1 cellular context compared by ENCODE assay signal in the genomic region with DNA sequence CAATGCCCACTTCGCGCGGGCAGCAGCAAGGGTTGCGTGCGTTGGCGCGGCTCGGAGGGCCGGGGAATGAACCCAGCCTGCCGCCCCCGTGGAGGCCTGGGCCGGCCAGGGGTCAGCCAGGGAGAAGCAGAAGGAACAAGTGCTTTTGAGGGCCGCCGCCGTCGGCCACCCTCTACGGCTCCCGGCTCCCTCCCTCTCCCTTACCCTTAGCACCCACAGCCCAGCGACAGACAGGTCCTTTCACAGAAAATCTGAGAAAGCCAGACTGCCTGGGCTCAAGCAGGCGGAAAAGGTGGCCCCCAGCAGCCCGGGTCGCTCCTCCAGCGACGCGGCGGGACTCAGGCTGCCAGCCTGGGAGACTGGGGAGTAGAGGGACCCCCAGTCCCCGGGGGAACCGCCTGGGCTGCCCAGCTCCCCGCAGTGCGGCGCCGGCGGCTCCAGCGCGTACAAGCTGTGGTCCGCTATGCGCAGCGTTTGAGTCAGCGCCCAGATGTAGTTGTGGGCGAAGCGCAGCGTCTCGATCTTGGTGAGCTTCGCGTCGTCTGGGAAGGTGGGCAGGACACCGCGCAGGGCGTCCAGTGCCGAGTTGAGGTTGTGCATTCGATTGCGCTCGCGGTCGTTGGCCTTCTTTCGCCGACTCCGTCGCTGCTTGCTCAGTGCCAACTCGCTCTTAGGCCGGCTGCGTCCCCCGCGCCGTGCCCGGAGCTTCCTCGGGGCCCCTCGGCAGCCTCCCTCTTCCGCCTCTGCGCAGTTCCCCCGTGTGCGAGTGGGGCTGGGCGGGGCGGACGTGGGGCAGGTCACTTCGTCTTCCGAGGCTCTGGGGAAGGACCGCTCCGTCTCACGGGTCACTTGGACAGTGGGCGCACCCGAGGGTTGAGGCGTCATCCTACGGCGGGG.
A peak's percentile ranks its signal among the peaks of the same experiment; 100 is the strongest.
TF ChIP-seq lines count a peak whose summit lies in the region.

No MANE protein-coding gene starts in this region.

TF ChIP-seq in HEK293, 187 proteins besides CTCF, POLR2A, EP300 and RAD21 (continued from another document):
- TF ChIP-seq, protein P1, sequence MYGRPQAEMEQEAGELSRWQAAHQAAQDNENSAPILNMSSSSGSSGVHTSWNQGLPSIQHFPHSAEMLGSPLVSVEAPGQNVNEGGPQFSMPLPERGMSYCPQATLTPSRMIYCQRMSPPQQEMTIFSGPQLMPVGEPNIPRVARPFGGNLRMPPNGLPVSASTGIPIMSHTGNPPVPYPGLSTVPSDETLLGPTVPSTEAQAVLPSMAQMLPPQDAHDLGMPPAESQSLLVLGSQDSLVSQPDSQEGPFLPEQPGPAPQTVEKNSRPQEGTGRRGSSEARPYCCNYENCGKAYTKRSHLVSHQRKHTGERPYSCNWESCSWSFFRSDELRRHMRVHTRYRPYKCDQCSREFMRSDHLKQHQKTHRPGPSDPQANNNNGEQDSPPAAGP (tag by site-specific recombination; IDR thresholded peaks at IDR 0.05), result no peak
- TF ChIP-seq ZNF777 (tag by site-specific recombination; IDR thresholded peaks at IDR 0.05; ENCODE audit: borderline replicate concordance), result peak; percentile 77; the same call in 1 of the 2 replicates
- TF ChIP-seq SCRT2 (tag by site-specific recombination; IDR thresholded peaks at IDR 0.05), result no peak
- TF ChIP-seq, protein P2, sequence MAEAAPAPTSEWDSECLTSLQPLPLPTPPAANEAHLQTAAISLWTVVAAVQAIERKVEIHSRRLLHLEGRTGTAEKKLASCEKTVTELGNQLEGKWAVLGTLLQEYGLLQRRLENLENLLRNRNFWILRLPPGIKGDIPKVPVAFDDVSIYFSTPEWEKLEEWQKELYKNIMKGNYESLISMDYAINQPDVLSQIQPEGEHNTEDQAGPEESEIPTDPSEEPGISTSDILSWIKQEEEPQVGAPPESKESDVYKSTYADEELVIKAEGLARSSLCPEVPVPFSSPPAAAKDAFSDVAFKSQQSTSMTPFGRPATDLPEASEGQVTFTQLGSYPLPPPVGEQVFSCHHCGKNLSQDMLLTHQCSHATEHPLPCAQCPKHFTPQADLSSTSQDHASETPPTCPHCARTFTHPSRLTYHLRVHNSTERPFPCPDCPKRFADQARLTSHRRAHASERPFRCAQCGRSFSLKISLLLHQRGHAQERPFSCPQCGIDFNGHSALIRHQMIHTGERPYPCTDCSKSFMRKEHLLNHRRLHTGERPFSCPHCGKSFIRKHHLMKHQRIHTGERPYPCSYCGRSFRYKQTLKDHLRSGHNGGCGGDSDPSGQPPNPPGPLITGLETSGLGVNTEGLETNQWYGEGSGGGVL (tag by site-specific recombination; IDR thresholded peaks at IDR 0.05), result no peak
- TF ChIP-seq ZNF549 (tag by site-specific recombination; IDR thresholded peaks at IDR 0.05), result no peak
